ENCODE assay signal across 1 cellular context in the genomic region with DNA sequence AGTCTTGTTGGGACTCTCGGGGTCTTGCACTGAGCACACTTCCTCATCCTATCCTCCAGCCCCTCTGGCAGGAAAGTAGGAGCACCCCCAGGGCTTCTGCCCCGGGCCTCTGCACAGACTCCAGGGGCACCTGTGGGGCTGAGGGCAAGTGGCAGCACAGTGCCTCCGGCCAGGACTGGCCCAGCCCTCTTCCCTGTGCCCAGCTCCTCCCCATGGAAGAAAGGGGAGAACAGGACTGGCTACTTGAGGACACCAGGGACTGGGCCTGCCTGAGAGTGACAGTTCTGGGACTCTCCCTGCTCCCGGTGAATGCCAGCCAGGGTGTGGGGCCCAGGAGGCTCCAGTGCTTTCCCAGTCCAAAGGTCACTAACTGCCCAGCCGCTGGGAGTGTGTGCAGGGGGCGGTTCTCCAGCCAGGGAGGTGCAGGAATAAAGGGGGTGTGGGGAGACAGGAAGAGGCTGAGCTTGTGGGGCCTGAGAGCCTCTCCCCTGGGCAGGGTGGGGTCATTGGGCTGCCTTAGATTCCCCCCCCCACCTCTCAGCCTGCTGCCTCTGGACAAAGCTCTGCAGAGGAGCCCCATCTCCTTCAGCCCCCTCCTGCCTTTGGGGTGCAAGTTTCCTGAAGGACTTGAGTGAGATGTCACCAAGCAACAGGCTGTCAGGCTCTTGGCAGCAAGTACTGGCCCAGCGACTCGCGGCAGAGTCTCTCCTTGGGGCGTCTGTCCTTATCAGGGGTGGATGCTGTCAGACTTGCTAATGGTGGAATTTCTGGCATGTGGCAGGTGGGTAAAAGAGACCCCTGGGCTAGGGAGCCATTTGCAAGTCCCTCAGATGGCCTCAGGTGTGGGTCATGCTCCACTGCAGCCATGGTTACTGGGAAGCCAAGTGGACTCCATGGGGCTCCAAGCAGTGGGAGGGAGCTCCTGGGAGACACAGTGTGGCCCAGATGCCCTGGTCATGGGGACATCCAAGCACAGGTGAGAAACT.
TF ChIP-seq lines count a peak whose summit lies in the region.

No MANE protein-coding gene starts in this region.

TF ChIP-seq in K562, 482 proteins besides CTCF, POLR2A, EP300 and RAD21 (continues in another document):
- TF ChIP-seq, protein P1, sequence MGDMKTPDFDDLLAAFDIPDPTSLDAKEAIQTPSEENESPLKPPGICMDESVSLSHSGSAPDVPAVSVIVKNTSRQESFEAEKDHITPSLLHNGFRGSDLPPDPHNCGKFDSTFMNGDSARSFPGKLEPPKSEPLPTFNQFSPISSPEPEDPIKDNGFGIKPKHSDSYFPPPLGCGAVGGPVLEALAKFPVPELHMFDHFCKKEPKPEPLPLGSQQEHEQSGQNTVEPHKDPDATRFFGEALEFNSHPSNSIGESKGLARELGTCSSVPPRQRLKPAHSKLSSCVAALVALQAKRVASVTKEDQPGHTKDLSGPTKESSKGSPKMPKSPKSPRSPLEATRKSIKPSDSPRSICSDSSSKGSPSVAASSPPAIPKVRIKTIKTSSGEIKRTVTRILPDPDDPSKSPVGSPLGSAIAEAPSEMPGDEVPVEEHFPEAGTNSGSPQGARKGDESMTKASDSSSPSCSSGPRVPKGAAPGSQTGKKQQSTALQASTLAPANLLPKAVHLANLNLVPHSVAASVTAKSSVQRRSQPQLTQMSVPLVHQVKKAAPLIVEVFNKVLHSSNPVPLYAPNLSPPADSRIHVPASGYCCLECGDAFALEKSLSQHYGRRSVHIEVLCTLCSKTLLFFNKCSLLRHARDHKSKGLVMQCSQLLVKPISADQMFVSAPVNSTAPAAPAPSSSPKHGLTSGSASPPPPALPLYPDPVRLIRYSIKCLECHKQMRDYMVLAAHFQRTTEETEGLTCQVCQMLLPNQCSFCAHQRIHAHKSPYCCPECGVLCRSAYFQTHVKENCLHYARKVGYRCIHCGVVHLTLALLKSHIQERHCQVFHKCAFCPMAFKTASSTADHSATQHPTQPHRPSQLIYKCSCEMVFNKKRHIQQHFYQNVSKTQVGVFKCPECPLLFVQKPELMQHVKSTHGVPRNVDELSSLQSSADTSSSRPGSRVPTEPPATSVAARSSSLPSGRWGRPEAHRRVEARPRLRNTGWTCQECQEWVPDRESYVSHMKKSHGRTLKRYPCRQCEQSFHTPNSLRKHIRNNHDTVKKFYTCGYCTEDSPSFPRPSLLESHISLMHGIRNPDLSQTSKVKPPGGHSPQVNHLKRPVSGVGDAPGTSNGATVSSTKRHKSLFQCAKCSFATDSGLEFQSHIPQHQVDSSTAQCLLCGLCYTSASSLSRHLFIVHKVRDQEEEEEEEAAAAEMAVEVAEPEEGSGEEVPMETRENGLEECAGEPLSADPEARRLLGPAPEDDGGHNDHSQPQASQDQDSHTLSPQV (IDR thresholded peaks at IDR 0.05): 0 out of 2 replicates have a peak, but pooled peaks have one; percentile 21
- peak; percentile 49; the same call in 1 of the 2 replicates for TF ChIP-seq ZBTB17 (CRISPR knock-in tag; IDR thresholded peaks at IDR 0.05)
- TF ChIP-seq ZKSCAN1 (IDR thresholded peaks at IDR 0.05; ENCODE audit: low read depth, low read length): no peak
- TF ChIP-seq MTA1 (IDR thresholded peaks at IDR 0.05; ENCODE audit: borderline replicate concordance): no peak
- TF ChIP-seq, protein P2, sequence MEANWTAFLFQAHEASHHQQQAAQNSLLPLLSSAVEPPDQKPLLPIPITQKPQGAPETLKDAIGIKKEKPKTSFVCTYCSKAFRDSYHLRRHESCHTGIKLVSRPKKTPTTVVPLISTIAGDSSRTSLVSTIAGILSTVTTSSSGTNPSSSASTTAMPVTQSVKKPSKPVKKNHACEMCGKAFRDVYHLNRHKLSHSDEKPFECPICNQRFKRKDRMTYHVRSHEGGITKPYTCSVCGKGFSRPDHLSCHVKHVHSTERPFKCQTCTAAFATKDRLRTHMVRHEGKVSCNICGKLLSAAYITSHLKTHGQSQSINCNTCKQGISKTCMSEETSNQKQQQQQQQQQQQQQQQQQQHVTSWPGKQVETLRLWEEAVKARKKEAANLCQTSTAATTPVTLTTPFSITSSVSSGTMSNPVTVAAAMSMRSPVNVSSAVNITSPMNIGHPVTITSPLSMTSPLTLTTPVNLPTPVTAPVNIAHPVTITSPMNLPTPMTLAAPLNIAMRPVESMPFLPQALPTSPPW (CRISPR knock-in tag; IDR thresholded peaks at IDR 0.05): peak; percentile 77
- peak; percentile 94 for TF ChIP-seq ZNF165 (CRISPR knock-in tag; IDR thresholded peaks at IDR 0.05; ENCODE audit: borderline replicate concordance)
- 0 out of 6 replicates have a peak, but pooled peaks of 1 of the 3 experiments have one; percentile 15 for TF ChIP-seq ZBTB11 (CRISPR knock-in tag; IDR thresholded peaks at IDR 0.05)
- no peak for TF ChIP-seq KAT7 (CRISPR knock-in tag; IDR thresholded peaks at IDR 0.05; ENCODE audit: borderline replicate concordance)
- no peak for TF ChIP-seq CREBBP (IDR thresholded peaks at IDR 0.05; ENCODE audit: low read depth, low read length)
- TF ChIP-seq ZBTB7A (IDR thresholded peaks at IDR 0.05; ENCODE audit: borderline replicate concordance, control insufficient read depth, low read depth, low read length): peak; percentile 13; the same call in 1 of the 2 replicates
- peak; percentile 47; the same call in 1 of the 2 replicates for TF ChIP-seq ERF (CRISPR knock-in tag; IDR thresholded peaks at IDR 0.05)
- 0 out of 2 replicates have a peak, but pooled peaks have one; percentile 24 for TF ChIP-seq RBFOX2 (IDR thresholded peaks at IDR 0.05; ENCODE audit: low read depth, low read length)
- TF ChIP-seq TBP (optimal IDR thresholded peaks at IDR 0.05; ENCODE audit: low read depth, low read length): no peak
- TF ChIP-seq, protein P3, sequence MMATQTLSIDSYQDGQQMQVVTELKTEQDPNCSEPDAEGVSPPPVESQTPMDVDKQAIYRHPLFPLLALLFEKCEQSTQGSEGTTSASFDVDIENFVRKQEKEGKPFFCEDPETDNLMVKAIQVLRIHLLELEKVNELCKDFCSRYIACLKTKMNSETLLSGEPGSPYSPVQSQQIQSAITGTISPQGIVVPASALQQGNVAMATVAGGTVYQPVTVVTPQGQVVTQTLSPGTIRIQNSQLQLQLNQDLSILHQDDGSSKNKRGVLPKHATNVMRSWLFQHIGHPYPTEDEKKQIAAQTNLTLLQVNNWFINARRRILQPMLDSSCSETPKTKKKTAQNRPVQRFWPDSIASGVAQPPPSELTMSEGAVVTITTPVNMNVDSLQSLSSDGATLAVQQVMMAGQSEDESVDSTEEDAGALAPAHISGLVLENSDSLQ (IDR thresholded peaks at IDR 0.05): peak; percentile 57
- 0 out of 4 replicates have a peak, but pooled peaks of 1 of the 2 experiments have one; percentile 26 for TF ChIP-seq TEAD1 (CRISPR knock-in tag; IDR thresholded peaks at IDR 0.05)
- TF ChIP-seq ZFX (CRISPR knock-in tag; IDR thresholded peaks at IDR 0.05): peak; percentile 49
- TF ChIP-seq ZNF717 (CRISPR knock-in tag; IDR thresholded peaks at IDR 0.05): no peak
- no peak for TF ChIP-seq SIX5 (IDR thresholded peaks at IDR 0.05; ENCODE audit: borderline replicate concordance in 1 of 2, insufficient read depth in 1 of 2, low read depth in 1 of 2, low read length in 2 of 2)
- TF ChIP-seq PHF8 (IDR thresholded peaks at IDR 0.05; ENCODE audit: borderline replicate concordance, low read length): peak; percentile 21; the same call in 1 of the 2 replicates
- peak; percentile 69; the same call in 1 of the 2 replicates for TF ChIP-seq NR4A1 (CRISPR knock-in tag; IDR thresholded peaks at IDR 0.05)
- TF ChIP-seq NR4A1 (tag; IDR thresholded peaks at IDR 0.05): no peak
- TF ChIP-seq JUNB (CRISPR knock-in tag; conservative IDR thresholded peaks at IDR 0.05): no peak
- no peak for TF ChIP-seq GATAD2B (IDR thresholded peaks at IDR 0.05; ENCODE audit: borderline replicate concordance)
- no peak for TF ChIP-seq NR2C2 (CRISPR knock-in tag; IDR thresholded peaks at IDR 0.05)
- TF ChIP-seq NR2C2 (tag; IDR thresholded peaks at IDR 0.05): 0 out of 2 replicates have a peak, but pooled peaks have one; percentile 18
- no peak for TF ChIP-seq ZNF589 (CRISPR knock-in tag; IDR thresholded peaks at IDR 0.05; ENCODE audit: low read depth)
- peak; percentile 36 to 40; a peak in 3 of 4 replicates for TF ChIP-seq NRF1 (conservative IDR thresholded peaks at IDR 0.05 in 1 of 2, IDR thresholded peaks at IDR 0.05 in 1 of 2)
- TF ChIP-seq ZKSCAN3 (CRISPR knock-in tag; IDR thresholded peaks at IDR 0.05): peak; percentile 52; the same call in 1 of the 2 replicates
- TF ChIP-seq MBD2 (IDR thresholded peaks at IDR 0.05; ENCODE audit: borderline replicate concordance, low read depth): peak; percentile 30; the same call in 1 of the 2 replicates
- peak; percentile 72; the same call in 1 of the 2 replicates for TF ChIP-seq ZNF311 (CRISPR knock-in tag; IDR thresholded peaks at IDR 0.05)
- no peak for TF ChIP-seq SFPQ (IDR thresholded peaks at IDR 0.05; ENCODE audit: low read depth, low read length)
- TF ChIP-seq, protein P4, sequence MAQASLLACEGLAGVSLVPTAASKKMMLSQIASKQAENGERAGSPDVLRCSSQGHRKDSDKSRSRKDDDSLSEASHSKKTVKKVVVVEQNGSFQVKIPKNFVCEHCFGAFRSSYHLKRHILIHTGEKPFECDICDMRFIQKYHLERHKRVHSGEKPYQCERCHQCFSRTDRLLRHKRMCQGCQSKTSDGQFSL (CRISPR knock-in tag; IDR thresholded peaks at IDR 0.05): peak; percentile 71
- TF ChIP-seq, protein P4 (tag; IDR thresholded peaks at IDR 0.05): no peak
- TF ChIP-seq ZNF766 (CRISPR knock-in tag; conservative IDR thresholded peaks at IDR 0.05): 0 out of 2 replicates have a peak, but pooled peaks have one; percentile 32
- TF ChIP-seq SMAD4 (CRISPR knock-in tag; conservative IDR thresholded peaks at IDR 0.05): peak; percentile 57; the same call in 1 of the 2 replicates
- 0 out of 2 replicates have a peak, but pooled peaks have one; percentile 29 for TF ChIP-seq SPI1 (IDR thresholded peaks at IDR 0.05; ENCODE audit: borderline replicate concordance, low read depth, low read length)
- TF ChIP-seq MAZ (CRISPR knock-in tag; conservative IDR thresholded peaks at IDR 0.05 in 1 of 2, IDR thresholded peaks at IDR 0.05 in 1 of 2): 0 out of 4 replicates have a peak, but pooled peaks of 1 of the 2 experiments have one; percentile 35
- peak; percentile 58; the same call in 1 of the 2 replicates for TF ChIP-seq ZNF395 (CRISPR knock-in tag; IDR thresholded peaks at IDR 0.05)
- TF ChIP-seq NR2C1 (IDR thresholded peaks at IDR 0.05): 0 out of 2 replicates have a peak, but pooled peaks have one; percentile 22
- no peak for TF ChIP-seq NR2C1 (tag; IDR thresholded peaks at IDR 0.05)
- peak; percentile 51 for TF ChIP-seq RFX1 (IDR thresholded peaks at IDR 0.05)
